Comparison of ENCODE assay signal across 18 cellular contexts in the genomic region with DNA sequence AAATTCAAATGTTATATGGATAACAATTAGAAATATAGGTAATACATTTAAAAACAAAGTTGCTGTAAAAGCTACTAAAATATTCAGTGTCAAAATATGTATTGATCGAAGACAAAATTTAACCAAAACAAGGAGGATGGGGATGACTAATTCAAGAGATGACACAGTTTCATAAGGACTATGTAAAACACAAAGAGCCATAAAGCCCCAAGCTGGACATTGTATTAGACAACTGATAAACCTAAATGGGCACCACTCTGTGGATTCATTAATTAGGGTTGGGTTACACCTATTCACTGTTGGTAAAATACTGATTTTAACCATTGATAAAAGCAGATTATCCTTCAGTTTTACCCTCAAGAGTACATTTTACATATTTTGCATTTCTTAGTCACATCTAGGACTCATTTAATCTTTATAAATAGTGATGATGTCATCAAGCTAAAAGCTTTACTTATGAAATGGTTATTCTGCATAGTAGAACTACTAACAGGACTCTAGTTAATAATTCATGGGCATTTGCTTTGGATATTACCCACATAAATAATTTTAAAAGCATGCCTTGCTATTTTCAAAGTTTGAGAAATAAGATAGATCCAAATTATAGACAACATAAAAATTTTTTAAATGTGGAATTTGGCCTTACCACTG. TPM values are rescaled to one million over a fixed set of nuclear protein-coding genes. Genes with fewer than 3 reads are reported as not detected.
DNase-seq lines count a peak whose midpoint lies in the region; ATAC-seq, FAIRE-seq and TF ChIP-seq lines count a peak whose summit lies in the region.
"Had no signal": no experiment of that assay in that cellular context is flagged by ENCODE, and none has a peak within 500 bp of the region (broad histone marks: within the 10 kb centered on the region; RNA-seq: fewer than 3 reads in every experiment).

No MANE protein-coding gene starts in this region.

- H3K4me3 Mint-ChIP-seq in activated CD8-positive, alpha-beta memory T cell treated with anti-CD3 and anti-CD28 coated beads, Interleukin-2, amount 10 ng/mL, durations not matched to agents 7 days and 5 days: no peak overlapping the region
- no peak overlapping the region for H3K4me3 Mint-ChIP-seq in activated naive CD8-positive, alpha-beta T cell treated with anti-CD3 and anti-CD28 coated beads, Interleukin-2, amount 50 U/mL, for 24 hours
- H3K4me3 Mint-ChIP-seq: H9; nephron progenitor cell; stimulated activated memory B cell treated with anti-CD40 and anti-IgM and Interleukin-4, amounts not matched to agents 10 μg/mL and 1 μg/mL and 100 μg/mL, for 72 hours had no signal

- CTCF ChIA-PET in activated CD8-positive, alpha-beta memory T cell treated with anti-CD3 and anti-CD28 coated beads, Interleukin-2, amount 10 ng/mL, durations not matched to agents 7 days and 5 days (lab: Charles Lee): interaction anchor here (5.6 kb wide), 1 partner anchor 10 kb away, joined by 33 read pairs; no protein-coding TSS in a partner anchor

- FAIRE-seq in H54 (lab: Jason Lieb, UNC): peak; percentile 91

- TF ChIP-seq POLR2A in H54 (IDR thresholded peaks at IDR 0.05; ENCODE audit: low read depth, low read length): no peak

- H3K36me3 ChIP-seq in skeletal muscle satellite cell (ENCODE audit: insufficient read depth, low read length) (peaks cover 95% of the 10 kb centered on the region), tibial artery (peaks cover 89 to 96% (median 94%) of the 10 kb centered on the region in 3 donors)
- H3K36me3 ChIP-seq: breast epithelium had no signal

- H3K27ac ChIP-seq in substantia nigra (ENCODE audit: low read depth, low read length, poor library complexity, severe bottlenecking) (no peak overlapping the region), tibial artery (no peak overlapping the region)
- H3K27ac ChIP-seq: breast epithelium had no signal

- no peaks in the 10 kb centered on the region for H3K27me3 ChIP-seq in skeletal muscle satellite cell (ENCODE audit: control insufficient read depth, insufficient read depth, low read length)
- H3K27me3 ChIP-seq in tibial artery: no peaks in the 10 kb centered on the region
- H3K27me3 ChIP-seq: breast epithelium, sigmoid colon had no signal

- no peaks in the 10 kb centered on the region for H3K9me3 ChIP-seq in skeletal muscle satellite cell (replicated peaks; ENCODE audit: low read length)
- no peaks in the 10 kb centered on the region for H3K9me3 ChIP-seq in tibial artery
- H3K9me3 ChIP-seq: breast epithelium, sigmoid colon had no signal

- no peaks in the 10 kb centered on the region for H3K27me3 Mint-ChIP-seq in activated CD8-positive, alpha-beta memory T cell treated with anti-CD3 and anti-CD28 coated beads, Interleukin-2, amount 10 ng/mL, durations not matched to agents 7 days and 5 days
- H3K27me3 Mint-ChIP-seq in activated naive CD8-positive, alpha-beta T cell treated with anti-CD3 and anti-CD28 coated beads, Interleukin-2, amount 50 U/mL, for 24 hours: no peaks in the 10 kb centered on the region
- H3K27me3 Mint-ChIP-seq: stimulated activated memory B cell treated with anti-CD40 and anti-IgM and Interleukin-4, amounts not matched to agents 10 μg/mL and 1 μg/mL and 100 μg/mL, for 72 hours had no signal

- H3K9me3 Mint-ChIP-seq in activated CD8-positive, alpha-beta memory T cell treated with anti-CD3 and anti-CD28 coated beads, Interleukin-2, amount 10 ng/mL, durations not matched to agents 7 days and 5 days (ENCODE audit: low read depth): no peaks in the 10 kb centered on the region
- H3K9me3 Mint-ChIP-seq in activated naive CD8-positive, alpha-beta T cell treated with anti-CD3 and anti-CD28 coated beads, Interleukin-2, amount 50 U/mL, for 24 hours: no peaks in the 10 kb centered on the region
- H3K9me3 Mint-ChIP-seq: H9; nephron progenitor cell; stimulated activated memory B cell treated with anti-CD40 and anti-IgM and Interleukin-4, amounts not matched to agents 10 μg/mL and 1 μg/mL and 100 μg/mL, for 72 hours had no signal

- intact Hi-C loops in tibial artery (cut with DNase I; ENCODE audit: low total_unique reads): no loop called here

- TF ChIP-seq CTCF in tibial artery (IDR thresholded peaks at IDR 0.05): no peak

- peak overlapping the region; percentile 18 for H3K4me2 ChIP-seq in skeletal muscle satellite cell (ENCODE audit: low read length)

- H3K4me1 ChIP-seq in skeletal muscle satellite cell (ENCODE audit: control insufficient read depth, insufficient read depth, low read length) (peaks cover 31% of the 10 kb centered on the region), tibial artery (no peaks in the 10 kb centered on the region)
- H3K4me1 ChIP-seq: breast epithelium had no signal

- ATAC-seq in activated CD8-positive, alpha-beta memory T cell treated with anti-CD3 and anti-CD28 coated beads, Interleukin-2, amount 10 ng/mL, durations not matched to agents 7 days and 5 days: no peak
- ATAC-seq in activated naive CD8-positive, alpha-beta T cell treated with anti-CD3 and anti-CD28 coated beads, Interleukin-2, amount 50 U/mL, for 24 hours: no peak
- ATAC-seq: Panc1; stimulated activated memory B cell treated with anti-CD40 and anti-IgM and Interleukin-4, amounts not matched to agents 10 μg/mL and 1 μg/mL and 100 μg/mL, for 72 hours had no signal

- peak overlapping the region; percentile 20 for H3K27ac Mint-ChIP-seq in activated CD8-positive, alpha-beta memory T cell treated with anti-CD3 and anti-CD28 coated beads, Interleukin-2, amount 10 ng/mL, durations not matched to agents 7 days and 5 days
- H3K27ac Mint-ChIP-seq in activated naive CD8-positive, alpha-beta T cell treated with anti-CD3 and anti-CD28 coated beads, Interleukin-2, amount 50 U/mL, for 24 hours: peak overlapping the region; percentile 9
- H3K27ac Mint-ChIP-seq: H9, nephron progenitor cell had no signal

- H3K36me3 Mint-ChIP-seq in activated CD8-positive, alpha-beta memory T cell treated with anti-CD3 and anti-CD28 coated beads, Interleukin-2, amount 10 ng/mL, durations not matched to agents 7 days and 5 days: peaks cover 72% of the 10 kb centered on the region
- peaks cover 66% of the 10 kb centered on the region for H3K36me3 Mint-ChIP-seq in activated naive CD8-positive, alpha-beta T cell treated with anti-CD3 and anti-CD28 coated beads, Interleukin-2, amount 50 U/mL, for 24 hours (ENCODE audit: low read depth)

- H3K9ac ChIP-seq in skeletal muscle satellite cell (ENCODE audit: low read depth, low read length): no peak overlapping the region

- H3K4me3 ChIP-seq in skeletal muscle satellite cell (ENCODE audit: low read length) (no peak overlapping the region), tibial artery (no peak overlapping the region)
- H3K4me3 ChIP-seq: breast epithelium, sigmoid colon had no signal

- H3K4me1 Mint-ChIP-seq in activated CD8-positive, alpha-beta memory T cell treated with anti-CD3 and anti-CD28 coated beads, Interleukin-2, amount 10 ng/mL, durations not matched to agents 7 days and 5 days: peaks cover 48% of the 10 kb centered on the region
- peaks cover 58% of the 10 kb centered on the region for H3K4me1 Mint-ChIP-seq in activated naive CD8-positive, alpha-beta T cell treated with anti-CD3 and anti-CD28 coated beads, Interleukin-2, amount 50 U/mL, for 24 hours
- H3K4me1 Mint-ChIP-seq: nephron progenitor cell had no signal

- DNase-seq in activated CD8-positive, alpha-beta memory T cell treated with anti-CD3 and anti-CD28 coated beads, Interleukin-2, amount 10 ng/mL, durations not matched to agents 7 days and 5 days: no peak
- DNase-seq in activated CD8-positive, alpha-beta memory T cell treated with anti-CD3 and anti-CD28 coated beads, Interleukin-2, amount 50 U/mL, for 48 hours: no peak
- DNase-seq in H54 (ENCODE audit: insufficient read length, low spot score) (no peak), substantia nigra (lab: John Stamatoyannopoulos, UW) (no peak), tibial artery (no peak)
- no peak for DNase-seq in activated naive CD8-positive, alpha-beta T cell treated with anti-CD3 and anti-CD28 coated beads, Interleukin-2, amount 50 U/mL, for 24 hours
- no peak for DNase-seq in activated effector memory CD4-positive, alpha-beta T cell treated with Interleukin-2 at 50 U/mL for 16 hours
- DNase-seq: activated gamma-delta T cell treated with Interleukin-2 at 50 U/mL for 16 hours; effector memory CD4-positive, alpha-beta T cell; H9; NCI-H146; NCI-H510A; nephron progenitor cell; sigmoid colon had no signal

RNA-seq across cellular contexts. Expression of a gene that starts 13.7 kb away (rescaled TPM):
- total RNA-seq in activated CD8-positive, alpha-beta memory T cell treated with anti-CD3 and anti-CD28 coated beads, Interleukin-2, amount 10 ng/mL, durations not matched to agents 7 days and 5 days: 10 to 100 TPM; 44.9 to 46.7 TPM
- total RNA-seq in skeletal muscle satellite cell (2012; rRNA removed): 54.8 and 105 TPM in 2 replicates

RNA-seq across cellular contexts. Expression of a gene that starts 58.1 kb away (rescaled TPM):
- 10 to 100 TPM; 16.3 to 20.0 TPM for total RNA-seq in activated CD8-positive, alpha-beta memory T cell treated with anti-CD3 and anti-CD28 coated beads, Interleukin-2, amount 10 ng/mL, durations not matched to agents 7 days and 5 days
- total RNA-seq in skeletal muscle satellite cell (2012; rRNA removed): 33.7 and 40.6 TPM in 2 replicates
